15 cellular contexts compared by ENCODE assay signal in genomic region chr7:82335001-82335400, GRCh38.
DNase-seq lines count a peak whose midpoint lies in the region; ATAC-seq and TF ChIP-seq lines count a peak whose summit lies in the region.
"Had no signal": no experiment of that assay in that cellular context is flagged by ENCODE, and none has a peak within 500 bp of the region (broad histone marks: within the 10 kb centered on the region; RNA-seq: fewer than 3 reads in every experiment).

No MANE protein-coding gene starts in this region.

- H3K27ac Mint-ChIP-seq in WTC11 (peak overlapping the region; percentile 57; the same call in 1 of the 2 replicates), glutamatergic neuron (ENCODE audit: unreplicated experiment) (peak overlapping the region; percentile 92)
- H3K27ac Mint-ChIP-seq: CD4-positive, CD25-positive, alpha-beta regulatory T cell; CD8-positive, alpha-beta memory T cell had no signal

- H3K9me3 Mint-ChIP-seq in WTC11 (no peaks in the 10 kb centered on the region), glutamatergic neuron (ENCODE audit: unreplicated experiment) (peaks cover 7% of the 10 kb centered on the region)
- H3K9me3 Mint-ChIP-seq: H9 had no signal

- H3K4me1 ChIP-seq in MM.1S (ENCODE audit: low read length), result no peaks in the 10 kb centered on the region

- H4K20me1 ChIP-seq in MM.1S (ENCODE audit: insufficient read depth, low read length), result no peaks in the 10 kb centered on the region

- H3K36me3 Mint-ChIP-seq in WTC11 (no peaks in the 10 kb centered on the region), glutamatergic neuron (ENCODE audit: unreplicated experiment) (no peaks in the 10 kb centered on the region)
- H3K36me3 Mint-ChIP-seq: CD4-positive, CD25-positive, alpha-beta regulatory T cell; CD8-positive, alpha-beta memory T cell had no signal

- H3K4me3 Mint-ChIP-seq in WTC11 (no peak overlapping the region), glutamatergic neuron (ENCODE audit: unreplicated experiment) (peak overlapping the region; percentile 22)
- H3K4me3 Mint-ChIP-seq: CD4-positive, CD25-positive, alpha-beta regulatory T cell; CD8-positive, alpha-beta memory T cell; H9 had no signal

- H3K9me2 ChIP-seq in MM.1S (replicated peaks; ENCODE audit: insufficient read depth, low read length), result no peaks in the 10 kb centered on the region

- H3K79me2 ChIP-seq in MM.1S (ENCODE audit: low read length), result no peaks in the 10 kb centered on the region

- POLR2A ChIA-PET in WTC11 (lab: Charles Lee), result no interaction called here

- no peak overlapping the region for H2AFZ ChIP-seq in MM.1S (ENCODE audit: low read length)

- H3F3A ChIP-seq in MM.1S (ENCODE audit: insufficient read depth, low read length), result no peaks in the 10 kb centered on the region

- peak overlapping the region; percentile 72 for H3K27ac ChIP-seq in SK-N-MC
- no peak overlapping the region for H3K27ac ChIP-seq in MM.1S (ENCODE audit: low read length)

- no peak overlapping the region for H3K4me3 ChIP-seq in SK-N-MC
- H3K4me3 ChIP-seq in MM.1S (ENCODE audit: low read length), result no peak overlapping the region

- H3K27me3 Mint-ChIP-seq in WTC11 (ENCODE audit: low read depth) (no peaks in the 10 kb centered on the region), glutamatergic neuron (ENCODE audit: unreplicated experiment) (peaks cover 4% of the 10 kb centered on the region)
- H3K27me3 Mint-ChIP-seq: CD4-positive, CD25-positive, alpha-beta regulatory T cell; CD8-positive, alpha-beta memory T cell had no signal

- DNase-seq in SK-N-MC (ENCODE audit: low read depth, low spot score) (no peak), WTC11 (ENCODE audit: low spot score) (no peak), fibroblast of gingiva (ENCODE audit: low read depth) (peak; percentile 45), glutamatergic neuron (no peak), DMS53 treated with DMSO at 0.1 percent for 48 hours (lab: John Stamatoyannopoulos, UW; ENCODE audit: unreplicated experiment) (no peak), MM.1S (no peak)
- no peak for DNase-seq in effector CD8-positive, alpha-beta T cell (lab: John Stamatoyannopoulos, UW)
- no peak for DNase-seq in stimulated activated CD4-positive, alpha-beta T cell treated with anti-CD3 and anti-CD28 coated beads, Interleukin-12 subunit alpha, Interleukin-12 subunit beta, amount 100 ng/mL, for 4 hours
- DNase-seq: BE2C; C1 segment of cervical spinal cord; CD4-positive, CD25-positive, alpha-beta regulatory T cell; CD8-positive, alpha-beta memory T cell; COR-L47; DMS 273 treated with DMSO at 0.1 percent for 48 hours; H9 had no signal

- H3K9ac ChIP-seq in SK-N-MC (ENCODE audit: insufficient read length), result no peak overlapping the region
- H3K9ac ChIP-seq in MM.1S (ENCODE audit: low read length), result no peak overlapping the region

- H3K27me3 ChIP-seq in MM.1S (replicated peaks; ENCODE audit: insufficient read depth, low read length), result no peaks in the 10 kb centered on the region
- H3K27me3 ChIP-seq: BE2C had no signal

- no peak for ATAC-seq in WTC11

- H3K4me1 Mint-ChIP-seq in WTC11, result peaks cover 39% of the 10 kb centered on the region
- peaks cover 43% of the 10 kb centered on the region for H3K4me1 Mint-ChIP-seq in glutamatergic neuron (ENCODE audit: low read depth, unreplicated experiment)
- H3K4me1 Mint-ChIP-seq: CD4-positive, CD25-positive, alpha-beta regulatory T cell; CD8-positive, alpha-beta memory T cell had no signal

- H3K9me3 ChIP-seq in SK-N-MC (ENCODE audit: low read depth, low read length), result no peaks in the 10 kb centered on the region
- H3K9me3 ChIP-seq in MM.1S (replicated peaks; ENCODE audit: insufficient read depth, low read length), result no peaks in the 10 kb centered on the region
- H3K9me3 ChIP-seq: BE2C had no signal

- H3K4me2 ChIP-seq in MM.1S (ENCODE audit: low read depth, low read length), result no peak overlapping the region

- CTCF ChIA-PET in WTC11 (lab: Charles Lee), result no interaction called here

- H3K36me3 ChIP-seq in SK-N-MC (ENCODE audit: insufficient read depth, low read length) (peaks cover 16% of the 10 kb centered on the region), MM.1S (replicated peaks; ENCODE audit: insufficient read depth, low read length) (no peaks in the 10 kb centered on the region)
- H3K36me3 ChIP-seq: BE2C had no signal

- no peak for TF ChIP-seq CTCF in WTC11 (IDR thresholded peaks at IDR 0.05)
- no peak for TF ChIP-seq CTCF in glutamatergic neuron (IDR thresholded peaks at IDR 0.05; ENCODE audit: partially characterized antibody, unreplicated experiment)
- TF ChIP-seq CTCF in MM.1S (IDR thresholded peaks at IDR 0.05; ENCODE audit: low read length), result no peak

TF ChIP-seq in WTC11, 78 proteins besides CTCF, POLR2A, EP300 and RAD21 (continues in another document):
- TF ChIP-seq SOX15 (CRISPR knock-in tag; IDR thresholded peaks at IDR 0.05) (no peak), SMAD3 (CRISPR knock-in tag; IDR thresholded peaks at IDR 0.05; ENCODE audit: borderline replicate concordance) (no peak), FOXJ3 (CRISPR knock-in tag; IDR thresholded peaks at IDR 0.05; ENCODE audit: borderline replicate concordance) (no peak), NR3C1 (CRISPR knock-in tag; conservative IDR thresholded peaks at IDR 0.05; ENCODE audit: low read depth) (no peak), MYBL2 (CRISPR knock-in tag; IDR thresholded peaks at IDR 0.05) (no peak), HMGXB4 (CRISPR knock-in tag; IDR thresholded peaks at IDR 0.05) (no peak), ETV6 (CRISPR knock-in tag; IDR thresholded peaks at IDR 0.05) (no peak), GRHL2 (CRISPR knock-in tag; IDR thresholded peaks at IDR 0.05; ENCODE audit: insufficient replicate concordance, severe bottlenecking) (no peak), ZNF232 (CRISPR knock-in tag; IDR thresholded peaks at IDR 0.05) (no peak), ELF4 (CRISPR knock-in tag; IDR thresholded peaks at IDR 0.05; ENCODE audit: low read depth) (no peak), JUN (CRISPR knock-in tag; IDR thresholded peaks at IDR 0.05) (no peak), ZBTB21 (CRISPR knock-in tag; IDR thresholded peaks at IDR 0.05; ENCODE audit: borderline replicate concordance) (no peak)
- TF ChIP-seq, protein P1, sequence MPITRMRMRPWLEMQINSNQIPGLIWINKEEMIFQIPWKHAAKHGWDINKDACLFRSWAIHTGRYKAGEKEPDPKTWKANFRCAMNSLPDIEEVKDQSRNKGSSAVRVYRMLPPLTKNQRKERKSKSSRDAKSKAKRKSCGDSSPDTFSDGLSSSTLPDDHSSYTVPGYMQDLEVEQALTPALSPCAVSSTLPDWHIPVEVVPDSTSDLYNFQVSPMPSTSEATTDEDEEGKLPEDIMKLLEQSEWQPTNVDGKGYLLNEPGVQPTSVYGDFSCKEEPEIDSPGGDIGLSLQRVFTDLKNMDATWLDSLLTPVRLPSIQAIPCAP (CRISPR knock-in tag; IDR thresholded peaks at IDR 0.05), result no peak
- TF ChIP-seq, protein P2, sequence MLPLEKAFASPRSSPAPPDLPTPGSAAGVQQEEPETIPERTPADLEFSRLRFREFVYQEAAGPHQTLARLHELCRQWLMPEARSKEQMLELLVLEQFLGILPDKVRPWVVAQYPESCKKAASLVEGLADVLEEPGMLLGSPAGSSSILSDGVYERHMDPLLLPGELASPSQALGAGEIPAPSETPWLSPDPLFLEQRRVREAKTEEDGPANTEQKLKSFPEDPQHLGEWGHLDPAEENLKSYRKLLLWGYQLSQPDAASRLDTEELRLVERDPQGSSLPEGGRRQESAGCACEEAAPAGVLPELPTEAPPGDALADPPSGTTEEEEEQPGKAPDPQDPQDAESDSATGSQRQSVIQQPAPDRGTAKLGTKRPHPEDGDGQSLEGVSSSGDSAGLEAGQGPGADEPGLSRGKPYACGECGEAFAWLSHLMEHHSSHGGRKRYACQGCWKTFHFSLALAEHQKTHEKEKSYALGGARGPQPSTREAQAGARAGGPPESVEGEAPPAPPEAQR (CRISPR knock-in tag; IDR thresholded peaks at IDR 0.05), result no peak
- TF ChIP-seq, protein P3, sequence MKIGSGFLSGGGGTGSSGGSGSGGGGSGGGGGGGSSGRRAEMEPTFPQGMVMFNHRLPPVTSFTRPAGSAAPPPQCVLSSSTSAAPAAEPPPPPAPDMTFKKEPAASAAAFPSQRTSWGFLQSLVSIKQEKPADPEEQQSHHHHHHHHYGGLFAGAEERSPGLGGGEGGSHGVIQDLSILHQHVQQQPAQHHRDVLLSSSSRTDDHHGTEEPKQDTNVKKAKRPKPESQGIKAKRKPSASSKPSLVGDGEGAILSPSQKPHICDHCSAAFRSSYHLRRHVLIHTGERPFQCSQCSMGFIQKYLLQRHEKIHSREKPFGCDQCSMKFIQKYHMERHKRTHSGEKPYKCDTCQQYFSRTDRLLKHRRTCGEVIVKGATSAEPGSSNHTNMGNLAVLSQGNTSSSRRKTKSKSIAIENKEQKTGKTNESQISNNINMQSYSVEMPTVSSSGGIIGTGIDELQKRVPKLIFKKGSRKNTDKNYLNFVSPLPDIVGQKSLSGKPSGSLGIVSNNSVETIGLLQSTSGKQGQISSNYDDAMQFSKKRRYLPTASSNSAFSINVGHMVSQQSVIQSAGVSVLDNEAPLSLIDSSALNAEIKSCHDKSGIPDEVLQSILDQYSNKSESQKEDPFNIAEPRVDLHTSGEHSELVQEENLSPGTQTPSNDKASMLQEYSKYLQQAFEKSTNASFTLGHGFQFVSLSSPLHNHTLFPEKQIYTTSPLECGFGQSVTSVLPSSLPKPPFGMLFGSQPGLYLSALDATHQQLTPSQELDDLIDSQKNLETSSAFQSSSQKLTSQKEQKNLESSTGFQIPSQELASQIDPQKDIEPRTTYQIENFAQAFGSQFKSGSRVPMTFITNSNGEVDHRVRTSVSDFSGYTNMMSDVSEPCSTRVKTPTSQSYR (CRISPR knock-in tag; IDR thresholded peaks at IDR 0.05), result no peak
